In genomic region chr10:62049815-62050626, GRCh38 we compare ENCODE assay signal across 8 cellular contexts.
DNase-seq lines count a peak whose midpoint lies in the region; ATAC-seq and TF ChIP-seq lines count a peak whose summit lies in the region.

No MANE protein-coding gene starts in this region.

- H3K36me3 Mint-ChIP-seq in activated CD4-positive, alpha-beta T cell treated with anti-CD3 and anti-CD28 coated beads, Interleukin-2, amount 10 ng/mL, durations not matched to agents 24 days and 14 days (ENCODE audit: low read depth) = peaks cover 61% of the 10 kb centered on the region

- H3K4me3 ChIP-seq in astrocyte of the cerebellum (ENCODE audit: low read depth, low read length) (peak overlapping the region; percentile 64), lower leg skin (ENCODE audit: low read depth, poor library complexity, severe bottlenecking) (peak overlapping the region; percentile 41)

- TF ChIP-seq CTCF in astrocyte of the cerebellum (IDR thresholded peaks at IDR 0.05; ENCODE audit: low read depth, low read length, missing control alignments) = no peak
- no peak for TF ChIP-seq CTCF in lower leg skin (IDR thresholded peaks at IDR 0.05)
- TF ChIP-seq CTCF in GM13977 (IDR thresholded peaks at IDR 0.05; ENCODE audit: extremely low read depth, insufficient read depth, missing control alignments) = no peak

- peak; percentile 77 for DNase-seq in activated CD4-positive, alpha-beta T cell treated with anti-CD3 and anti-CD28 coated beads, Interleukin-2, amount 10 ng/mL, durations not matched to agents 24 days and 14 days
- no peak for DNase-seq in activated CD4-positive, alpha-beta T cell treated with anti-CD3 and anti-CD28 coated beads for 48 hours
- DNase-seq in astrocyte of the cerebellum (ENCODE audit: low read depth) (no peak), lower leg skin (ENCODE audit: low spot score in 2 of 2) (no peak), GM13977 (ENCODE audit: low spot score) (no peak)

- TF ChIP-seq POLR2A in lower leg skin (IDR thresholded peaks at IDR 0.05) = no peak

- peak overlapping the region; percentile 93 for H3K27ac ChIP-seq in temporal lobe (ENCODE audit: low read depth, low read length)

- peaks cover 13% of the 10 kb centered on the region for H3K9me3 Mint-ChIP-seq in activated CD4-positive, alpha-beta T cell treated with anti-CD3 and anti-CD28 coated beads, Interleukin-2, amount 10 ng/mL, durations not matched to agents 24 days and 14 days

- 10 to 11% methylated on average over 3 of the region's 3 CpGs for WGBS in lower leg skin, 2 donors

- intact Hi-C loops in activated CD4-positive, alpha-beta T cell treated with anti-CD3 and anti-CD28 coated beads, Interleukin-2, amount 10 ng/mL, durations not matched to agents 24 days and 14 days (cut with micrococcal nuclease) = loop anchor here (2.0 to 10.0 kb wide), 7 partner anchors 33 to 1215 kb away; no protein-coding TSS in a partner anchor
- intact Hi-C loops in lower leg skin (cut with DNase I; ENCODE audit: low total_unique reads) = no loop called here

- H3K27me3 Mint-ChIP-seq in activated CD4-positive, alpha-beta T cell treated with anti-CD3 and anti-CD28 coated beads, Interleukin-2, amount 10 ng/mL, durations not matched to agents 24 days and 14 days = no peaks in the 10 kb centered on the region

- peak overlapping the region; percentile 97 for H3K4me3 Mint-ChIP-seq in activated CD4-positive, alpha-beta T cell treated with anti-CD3 and anti-CD28 coated beads, Interleukin-2, amount 10 ng/mL, durations not matched to agents 24 days and 14 days

- peaks cover 79% of the 10 kb centered on the region for H3K4me1 Mint-ChIP-seq in activated CD4-positive, alpha-beta T cell treated with anti-CD3 and anti-CD28 coated beads, Interleukin-2, amount 10 ng/mL, durations not matched to agents 24 days and 14 days

- ATAC-seq in HG02678 (IDR thresholded peaks at IDR 0.05; ENCODE audit: unreplicated experiment) (no peak), GM18511 (IDR thresholded peaks at IDR 0.05; ENCODE audit: unreplicated experiment) (no peak)

- in situ Hi-C loops in astrocyte of the cerebellum (cut with HindIII; ENCODE audit: low sequenced_read_pairs) = no loop called here
- in situ Hi-C loops in GM13977 (cut with MboI; ENCODE audit: low pct_unique_long_range_greater_than_20kb, low sequenced_read_pairs, unreplicated experiment) = loop anchor here (10.0 kb wide), 1 partner anchor 195 kb away; no protein-coding TSS in a partner anchor

- peak overlapping the region; percentile 99 for H3K27ac Mint-ChIP-seq in activated CD4-positive, alpha-beta T cell treated with anti-CD3 and anti-CD28 coated beads, Interleukin-2, amount 10 ng/mL, durations not matched to agents 24 days and 14 days
